ENCODE assay signal across 1 cellular context in the genomic region with DNA sequence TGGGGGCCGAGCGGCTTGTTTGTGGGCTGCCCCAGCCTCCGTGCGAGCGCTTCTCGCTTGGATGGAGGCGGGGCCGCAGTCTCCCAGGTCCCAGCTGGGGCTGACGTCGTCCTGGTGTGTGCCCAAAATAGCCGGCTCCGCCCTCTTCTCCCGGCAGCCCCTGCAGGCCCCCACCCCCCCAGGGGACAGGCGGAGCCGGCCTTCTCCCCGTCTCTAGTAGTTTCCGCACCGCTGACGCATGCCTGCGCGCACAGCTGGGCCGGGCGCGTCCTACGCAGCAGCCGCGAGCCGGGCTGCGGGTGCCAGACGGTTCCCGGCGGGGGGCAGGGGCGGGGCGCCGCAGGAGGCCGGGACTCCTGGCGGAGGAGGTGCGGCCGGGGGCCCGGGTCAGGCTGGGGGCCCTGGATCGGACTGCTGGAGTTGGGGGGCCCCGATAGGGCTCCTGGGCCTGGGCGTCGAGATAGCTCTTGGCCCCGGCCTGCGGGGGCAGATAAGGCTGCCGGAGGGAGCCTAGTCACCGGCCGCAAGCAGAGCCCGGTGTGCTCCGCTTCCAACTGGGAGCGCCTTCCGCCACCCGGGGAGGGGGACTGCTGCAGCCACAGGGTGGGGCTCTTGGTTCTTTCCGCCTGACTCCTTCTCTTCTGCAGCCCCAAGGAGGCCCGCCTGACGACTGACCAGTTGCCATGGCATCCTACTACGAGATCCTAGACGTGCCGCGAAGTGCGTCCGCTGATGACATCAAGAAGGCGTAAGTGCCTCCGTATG.
TF ChIP-seq lines count a peak whose summit lies in the region.

A gene (plus strand): TSS at position 216 of the 765 bp plus-strand sequence. CDS start 468 bp downstream, at position 684.

TF ChIP-seq in K562, 482 proteins besides CTCF, POLR2A, EP300 and RAD21 (continued from another document and continues in another):
- TF ChIP-seq, protein P1, sequence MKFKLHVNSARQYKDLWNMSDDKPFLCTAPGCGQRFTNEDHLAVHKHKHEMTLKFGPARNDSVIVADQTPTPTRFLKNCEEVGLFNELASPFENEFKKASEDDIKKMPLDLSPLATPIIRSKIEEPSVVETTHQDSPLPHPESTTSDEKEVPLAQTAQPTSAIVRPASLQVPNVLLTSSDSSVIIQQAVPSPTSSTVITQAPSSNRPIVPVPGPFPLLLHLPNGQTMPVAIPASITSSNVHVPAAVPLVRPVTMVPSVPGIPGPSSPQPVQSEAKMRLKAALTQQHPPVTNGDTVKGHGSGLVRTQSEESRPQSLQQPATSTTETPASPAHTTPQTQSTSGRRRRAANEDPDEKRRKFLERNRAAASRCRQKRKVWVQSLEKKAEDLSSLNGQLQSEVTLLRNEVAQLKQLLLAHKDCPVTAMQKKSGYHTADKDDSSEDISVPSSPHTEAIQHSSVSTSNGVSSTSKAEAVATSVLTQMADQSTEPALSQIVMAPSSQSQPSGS (CRISPR knock-in tag; IDR thresholded peaks at IDR 0.05): 0 out of 2 replicates have a peak, but pooled peaks have one; percentile 77
- TF ChIP-seq SNRNP70 (optimal IDR thresholded peaks at IDR 0.05; ENCODE audit: low read depth, low read length): no peak
- peak; percentile 96; the same call in 1 of the 2 replicates for TF ChIP-seq GATAD2B (IDR thresholded peaks at IDR 0.05; ENCODE audit: borderline replicate concordance)
- peak; percentile 95 for TF ChIP-seq FIP1L1 (IDR thresholded peaks at IDR 0.05; ENCODE audit: low read depth, low read length, poor library complexity, severe bottlenecking)
- peak; percentile 91 for TF ChIP-seq MEIS2 (IDR thresholded peaks at IDR 0.05; ENCODE audit: partially characterized antibody)
- TF ChIP-seq NCOA1 (IDR thresholded peaks at IDR 0.05; ENCODE audit: low read depth): peak; percentile 92
- TF ChIP-seq TRIM24 (IDR thresholded peaks at IDR 0.05): peak; percentile 88 to 90
- peak; percentile 84 for TF ChIP-seq ETV1 (tag; conservative IDR thresholded peaks at IDR 0.05; ENCODE audit: low read depth)
- TF ChIP-seq ZNF263 (CRISPR knock-in tag; IDR thresholded peaks at IDR 0.05; ENCODE audit: borderline replicate concordance): 0 out of 2 replicates have a peak, but pooled peaks have one; percentile 21
- no peak for TF ChIP-seq PHB (CRISPR knock-in tag; IDR thresholded peaks at IDR 0.05)
- no peak; the same call in 1 of the 2 replicates for TF ChIP-seq MYC (IDR thresholded peaks at IDR 0.05; ENCODE audit: low read depth, low read length)
- TF ChIP-seq MYC (CRISPR knock-in tag; IDR thresholded peaks at IDR 0.05; ENCODE audit: borderline replicate concordance, low read depth): no peak
- TF ChIP-seq JUN (IDR thresholded peaks at IDR 0.05; ENCODE audit: borderline replicate concordance, low read depth, low read length): peak; percentile 57; the same call in 1 of the 2 replicates
- peak; percentile 98 for TF ChIP-seq JUN (CRISPR knock-in tag; IDR thresholded peaks at IDR 0.05; ENCODE audit: borderline replicate concordance)
- TF ChIP-seq, protein P2, sequence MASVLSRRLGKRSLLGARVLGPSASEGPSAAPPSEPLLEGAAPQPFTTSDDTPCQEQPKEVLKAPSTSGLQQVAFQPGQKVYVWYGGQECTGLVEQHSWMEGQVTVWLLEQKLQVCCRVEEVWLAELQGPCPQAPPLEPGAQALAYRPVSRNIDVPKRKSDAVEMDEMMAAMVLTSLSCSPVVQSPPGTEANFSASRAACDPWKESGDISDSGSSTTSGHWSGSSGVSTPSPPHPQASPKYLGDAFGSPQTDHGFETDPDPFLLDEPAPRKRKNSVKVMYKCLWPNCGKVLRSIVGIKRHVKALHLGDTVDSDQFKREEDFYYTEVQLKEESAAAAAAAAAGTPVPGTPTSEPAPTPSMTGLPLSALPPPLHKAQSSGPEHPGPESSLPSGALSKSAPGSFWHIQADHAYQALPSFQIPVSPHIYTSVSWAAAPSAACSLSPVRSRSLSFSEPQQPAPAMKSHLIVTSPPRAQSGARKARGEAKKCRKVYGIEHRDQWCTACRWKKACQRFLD (CRISPR knock-in tag; IDR thresholded peaks at IDR 0.05): peak; percentile 99
- no peak for TF ChIP-seq ZNF12 (CRISPR knock-in tag; IDR thresholded peaks at IDR 0.05)
- no peak for TF ChIP-seq COPS2 (conservative IDR thresholded peaks at IDR 0.05)
- TF ChIP-seq, protein P3, sequence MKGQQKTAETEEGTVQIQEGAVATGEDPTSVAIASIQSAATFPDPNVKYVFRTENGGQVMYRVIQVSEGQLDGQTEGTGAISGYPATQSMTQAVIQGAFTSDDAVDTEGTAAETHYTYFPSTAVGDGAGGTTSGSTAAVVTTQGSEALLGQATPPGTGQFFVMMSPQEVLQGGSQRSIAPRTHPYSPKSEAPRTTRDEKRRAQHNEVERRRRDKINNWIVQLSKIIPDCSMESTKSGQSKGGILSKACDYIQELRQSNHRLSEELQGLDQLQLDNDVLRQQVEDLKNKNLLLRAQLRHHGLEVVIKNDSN (CRISPR knock-in tag; IDR thresholded peaks at IDR 0.05): no peak
- TF ChIP-seq HNRNPK (IDR thresholded peaks at IDR 0.05; ENCODE audit: low read depth, low read length, poor library complexity, severe bottlenecking): peak; percentile 99
- TF ChIP-seq, protein P4, sequence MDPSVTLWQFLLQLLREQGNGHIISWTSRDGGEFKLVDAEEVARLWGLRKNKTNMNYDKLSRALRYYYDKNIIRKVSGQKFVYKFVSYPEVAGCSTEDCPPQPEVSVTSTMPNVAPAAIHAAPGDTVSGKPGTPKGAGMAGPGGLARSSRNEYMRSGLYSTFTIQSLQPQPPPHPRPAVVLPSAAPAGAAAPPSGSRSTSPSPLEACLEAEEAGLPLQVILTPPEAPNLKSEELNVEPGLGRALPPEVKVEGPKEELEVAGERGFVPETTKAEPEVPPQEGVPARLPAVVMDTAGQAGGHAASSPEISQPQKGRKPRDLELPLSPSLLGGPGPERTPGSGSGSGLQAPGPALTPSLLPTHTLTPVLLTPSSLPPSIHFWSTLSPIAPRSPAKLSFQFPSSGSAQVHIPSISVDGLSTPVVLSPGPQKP (CRISPR knock-in tag; IDR thresholded peaks at IDR 0.05): no peak
- TF ChIP-seq ZKSCAN8 (CRISPR knock-in tag; IDR thresholded peaks at IDR 0.05): peak; percentile 88
- TF ChIP-seq KLF16 (IDR thresholded peaks at IDR 0.05): peak; percentile 98
- TF ChIP-seq HNRNPH1 (optimal IDR thresholded peaks at IDR 0.05; ENCODE audit: low read depth, low read length): no peak
- TF ChIP-seq KLF1 (tag; IDR thresholded peaks at IDR 0.05): peak; percentile 87
- TF ChIP-seq GTF2A2 (tag; IDR thresholded peaks at IDR 0.05): no peak
- TF ChIP-seq SMAD4 (CRISPR knock-in tag; conservative IDR thresholded peaks at IDR 0.05): peak; percentile 100
- TF ChIP-seq GABPB1 (CRISPR knock-in tag; IDR thresholded peaks at IDR 0.05): peak; percentile 80
- TF ChIP-seq ETS2 (tag; IDR thresholded peaks at IDR 0.05; ENCODE audit: borderline replicate concordance, poor library complexity, severe bottlenecking): no peak
- peak; percentile 98 for TF ChIP-seq TAL1 (IDR thresholded peaks at IDR 0.05)
- no peak for TF ChIP-seq ZNF146 (CRISPR knock-in tag; IDR thresholded peaks at IDR 0.05; ENCODE audit: unreplicated experiment)
- peak; percentile 98 for TF ChIP-seq CBFA2T2 (conservative IDR thresholded peaks at IDR 0.05)
- peak; percentile 93 for TF ChIP-seq NRF1 (conservative IDR thresholded peaks at IDR 0.05 in 1 of 2, IDR thresholded peaks at IDR 0.05 in 1 of 2)
- no peak for TF ChIP-seq TEAD2 (tag; IDR thresholded peaks at IDR 0.05)
- TF ChIP-seq, protein P5, sequence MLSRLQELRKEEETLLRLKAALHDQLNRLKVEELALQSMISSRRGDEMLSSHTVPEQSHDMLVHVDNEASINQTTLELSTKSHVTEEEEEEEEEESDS (CRISPR knock-in tag; IDR thresholded peaks at IDR 0.05): no peak
- TF ChIP-seq NCOA6 (IDR thresholded peaks at IDR 0.05): 0 out of 2 replicates have a peak, but pooled peaks have one; percentile 3
- TF ChIP-seq, protein P6, sequence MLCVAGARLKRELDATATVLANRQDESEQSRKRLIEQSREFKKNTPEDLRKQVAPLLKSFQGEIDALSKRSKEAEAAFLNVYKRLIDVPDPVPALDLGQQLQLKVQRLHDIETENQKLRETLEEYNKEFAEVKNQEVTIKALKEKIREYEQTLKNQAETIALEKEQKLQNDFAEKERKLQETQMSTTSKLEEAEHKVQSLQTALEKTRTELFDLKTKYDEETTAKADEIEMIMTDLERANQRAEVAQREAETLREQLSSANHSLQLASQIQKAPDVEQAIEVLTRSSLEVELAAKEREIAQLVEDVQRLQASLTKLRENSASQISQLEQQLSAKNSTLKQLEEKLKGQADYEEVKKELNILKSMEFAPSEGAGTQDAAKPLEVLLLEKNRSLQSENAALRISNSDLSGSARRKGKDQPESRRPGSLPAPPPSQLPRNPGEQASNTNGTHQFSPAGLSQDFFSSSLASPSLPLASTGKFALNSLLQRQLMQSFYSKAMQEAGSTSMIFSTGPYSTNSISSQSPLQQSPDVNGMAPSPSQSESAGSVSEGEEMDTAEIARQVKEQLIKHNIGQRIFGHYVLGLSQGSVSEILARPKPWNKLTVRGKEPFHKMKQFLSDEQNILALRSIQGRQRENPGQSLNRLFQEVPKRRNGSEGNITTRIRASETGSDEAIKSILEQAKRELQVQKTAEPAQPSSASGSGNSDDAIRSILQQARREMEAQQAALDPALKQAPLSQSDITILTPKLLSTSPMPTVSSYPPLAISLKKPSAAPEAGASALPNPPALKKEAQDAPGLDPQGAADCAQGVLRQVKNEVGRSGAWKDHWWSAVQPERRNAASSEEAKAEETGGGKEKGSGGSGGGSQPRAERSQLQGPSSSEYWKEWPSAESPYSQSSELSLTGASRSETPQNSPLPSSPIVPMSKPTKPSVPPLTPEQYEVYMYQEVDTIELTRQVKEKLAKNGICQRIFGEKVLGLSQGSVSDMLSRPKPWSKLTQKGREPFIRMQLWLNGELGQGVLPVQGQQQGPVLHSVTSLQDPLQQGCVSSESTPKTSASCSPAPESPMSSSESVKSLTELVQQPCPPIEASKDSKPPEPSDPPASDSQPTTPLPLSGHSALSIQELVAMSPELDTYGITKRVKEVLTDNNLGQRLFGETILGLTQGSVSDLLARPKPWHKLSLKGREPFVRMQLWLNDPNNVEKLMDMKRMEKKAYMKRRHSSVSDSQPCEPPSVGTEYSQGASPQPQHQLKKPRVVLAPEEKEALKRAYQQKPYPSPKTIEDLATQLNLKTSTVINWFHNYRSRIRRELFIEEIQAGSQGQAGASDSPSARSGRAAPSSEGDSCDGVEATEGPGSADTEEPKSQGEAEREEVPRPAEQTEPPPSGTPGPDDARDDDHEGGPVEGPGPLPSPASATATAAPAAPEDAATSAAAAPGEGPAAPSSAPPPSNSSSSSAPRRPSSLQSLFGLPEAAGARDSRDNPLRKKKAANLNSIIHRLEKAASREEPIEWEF (CRISPR knock-in tag; IDR thresholded peaks at IDR 0.05): peak; percentile 84; the same call in 1 of the 2 replicates
- no peak for TF ChIP-seq HDAC1 (IDR thresholded peaks at IDR 0.05)
- TF ChIP-seq ZNF589 (CRISPR knock-in tag; IDR thresholded peaks at IDR 0.05; ENCODE audit: low read depth): peak; percentile 99
- TF ChIP-seq RUNX1 (IDR thresholded peaks at IDR 0.05; ENCODE audit: low read depth): 0 out of 2 replicates have a peak, but pooled peaks have one; percentile 65
- no peak for TF ChIP-seq MAFK (IDR thresholded peaks at IDR 0.05; ENCODE audit: low read length)
- TF ChIP-seq JUND (IDR thresholded peaks at IDR 0.05; ENCODE audit: borderline replicate concordance, low read depth, low read length): peak; percentile 83
- TF ChIP-seq JUND (tag; IDR thresholded peaks at IDR 0.05; ENCODE audit: borderline replicate concordance, low read depth, low read length): peak; percentile 85; the same call in 1 of the 3 replicates
- TF ChIP-seq CREBBP (IDR thresholded peaks at IDR 0.05; ENCODE audit: low read depth, low read length): no peak
- peak; percentile 45 for TF ChIP-seq FUS (optimal IDR thresholded peaks at IDR 0.05; ENCODE audit: low read depth, low read length)
- peak; percentile 86 to 87 for TF ChIP-seq KDM1A (IDR thresholded peaks at IDR 0.05)
- no peak for TF ChIP-seq SIRT6 (IDR thresholded peaks at IDR 0.05; ENCODE audit: low read depth, low read length)
- no peak for TF ChIP-seq SAFB2 (IDR thresholded peaks at IDR 0.05; ENCODE audit: borderline replicate concordance, low read depth, low read length, severe bottlenecking)
- peak; percentile 92 for TF ChIP-seq PHB2 (IDR thresholded peaks at IDR 0.05; ENCODE audit: low read depth)
- no peak for TF ChIP-seq RBM25 (IDR thresholded peaks at IDR 0.05; ENCODE audit: low read depth, low read length, severe bottlenecking)
- TF ChIP-seq, protein P7, sequence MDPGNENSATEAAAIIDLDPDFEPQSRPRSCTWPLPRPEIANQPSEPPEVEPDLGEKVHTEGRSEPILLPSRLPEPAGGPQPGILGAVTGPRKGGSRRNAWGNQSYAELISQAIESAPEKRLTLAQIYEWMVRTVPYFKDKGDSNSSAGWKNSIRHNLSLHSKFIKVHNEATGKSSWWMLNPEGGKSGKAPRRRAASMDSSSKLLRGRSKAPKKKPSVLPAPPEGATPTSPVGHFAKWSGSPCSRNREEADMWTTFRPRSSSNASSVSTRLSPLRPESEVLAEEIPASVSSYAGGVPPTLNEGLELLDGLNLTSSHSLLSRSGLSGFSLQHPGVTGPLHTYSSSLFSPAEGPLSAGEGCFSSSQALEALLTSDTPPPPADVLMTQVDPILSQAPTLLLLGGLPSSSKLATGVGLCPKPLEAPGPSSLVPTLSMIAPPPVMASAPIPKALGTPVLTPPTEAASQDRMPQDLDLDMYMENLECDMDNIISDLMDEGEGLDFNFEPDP (CRISPR knock-in tag; IDR thresholded peaks at IDR 0.05): no peak
- TF ChIP-seq TCF3 (CRISPR knock-in tag; IDR thresholded peaks at IDR 0.05): peak; percentile 98
- TF ChIP-seq ZNF143 (CRISPR knock-in tag; IDR thresholded peaks at IDR 0.05): peak; percentile 79
- TF ChIP-seq, protein P8, sequence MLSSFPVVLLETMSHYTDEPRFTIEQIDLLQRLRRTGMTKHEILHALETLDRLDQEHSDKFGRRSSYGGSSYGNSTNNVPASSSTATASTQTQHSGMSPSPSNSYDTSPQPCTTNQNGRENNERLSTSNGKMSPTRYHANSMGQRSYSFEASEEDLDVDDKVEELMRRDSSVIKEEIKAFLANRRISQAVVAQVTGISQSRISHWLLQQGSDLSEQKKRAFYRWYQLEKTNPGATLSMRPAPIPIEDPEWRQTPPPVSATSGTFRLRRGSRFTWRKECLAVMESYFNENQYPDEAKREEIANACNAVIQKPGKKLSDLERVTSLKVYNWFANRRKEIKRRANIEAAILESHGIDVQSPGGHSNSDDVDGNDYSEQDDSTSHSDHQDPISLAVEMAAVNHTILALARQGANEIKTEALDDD (IDR thresholded peaks at IDR 0.05): no peak
- no peak for TF ChIP-seq NR4A1 (CRISPR knock-in tag; IDR thresholded peaks at IDR 0.05)
- peak; percentile 95 for TF ChIP-seq NR4A1 (tag; IDR thresholded peaks at IDR 0.05)
- TF ChIP-seq PRMT5 (CRISPR knock-in tag; IDR thresholded peaks at IDR 0.05): no peak
- no peak for TF ChIP-seq NELFE (IDR thresholded peaks at IDR 0.05; ENCODE audit: insufficient read depth, insufficient read length)
- TF ChIP-seq NR2C1 (IDR thresholded peaks at IDR 0.05): no peak
- TF ChIP-seq NR2C1 (tag; IDR thresholded peaks at IDR 0.05): 0 out of 2 replicates have a peak, but pooled peaks have one; percentile 28
- TF ChIP-seq ZBTB1 (CRISPR knock-in tag; IDR thresholded peaks at IDR 0.05; ENCODE audit: borderline replicate concordance, low read depth): peak; percentile 43; the same call in 1 of the 2 replicates
